Comparison of ENCODE assay signal across 27 cellular contexts in the genomic region with DNA sequence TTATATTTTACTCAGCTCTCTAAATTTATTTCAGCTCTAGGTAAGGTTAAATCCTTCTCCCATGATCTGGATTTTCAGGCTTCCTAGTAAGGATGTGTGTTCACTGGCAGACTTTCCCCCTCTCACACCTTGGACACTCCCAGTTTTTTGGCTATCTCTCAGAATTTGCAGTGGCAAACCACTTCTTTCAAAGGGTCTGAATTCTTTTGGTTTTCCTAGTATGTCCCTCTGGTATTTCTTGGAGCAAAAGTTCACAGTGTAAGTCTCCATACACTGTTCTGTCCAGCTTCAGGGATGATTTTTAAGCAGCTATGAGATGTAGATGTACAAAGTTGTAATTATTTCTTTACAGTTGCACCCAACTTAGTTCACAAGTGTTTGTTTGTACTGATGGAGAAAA.
"Had no signal": no experiment of that assay in that cellular context is flagged by ENCODE, and none has a peak within 500 bp of the region (broad histone marks: within the 10 kb centered on the region; RNA-seq: fewer than 3 reads in every experiment).

No MANE protein-coding gene starts in this region.

- H3K4me1 Mint-ChIP-seq: activated CD4-positive, alpha-beta T cell treated with anti-CD3 and anti-CD28 coated beads, Interleukin-2, amount 10 ng/mL, durations not matched to agents 24 days and 14 days; activated naive CD8-positive, alpha-beta T cell treated with anti-CD3 and anti-CD28 coated beads for 36 hours; naive thymus-derived CD4-positive, alpha-beta T cell; neural crest cell; T-helper 17 cell had no signal

- H3K4me3 ChIP-seq: ascending aorta, colonic mucosa, esophagus squamous epithelium, gastrocnemius medialis, left ventricle myocardium inferior, lung, testis, transverse colon, vagina had no signal

- H3K4me3 Mint-ChIP-seq: activated CD4-positive, alpha-beta memory T cell treated with anti-CD3 and anti-CD28 coated beads for 36 hours; activated CD4-positive, alpha-beta T cell treated with anti-CD3 and anti-CD28 coated beads, Interleukin-2, amount 10 ng/mL, durations not matched to agents 24 days and 14 days; activated naive CD4-positive, alpha-beta T cell treated with anti-CD3 and anti-CD28 coated beads for 36 hours; activated naive CD8-positive, alpha-beta T cell treated with anti-CD3 and anti-CD28 coated beads for 36 hours; activated T-helper 1 cell treated with anti-CD3 and anti-CD28 coated beads, Interleukin-12 subunit alpha, Interleukin-12 subunit beta, Interleukin-2, Interleukin-4 antibody, amounts not matched to agents 30 ng/mL and 10 ng/mL and 1 ng/mL, durations not matched to agents 14 hours and 24 hours and 36 hours; naive thymus-derived CD4-positive, alpha-beta T cell; neural crest cell; T-helper 17 cell had no signal

- H3K27ac Mint-ChIP-seq: activated CD4-positive, alpha-beta memory T cell treated with anti-CD3 and anti-CD28 coated beads for 36 hours; activated CD4-positive, alpha-beta T cell treated with anti-CD3 and anti-CD28 coated beads, Interleukin-2, amount 10 ng/mL, durations not matched to agents 24 days and 14 days; activated naive CD4-positive, alpha-beta T cell treated with anti-CD3 and anti-CD28 coated beads for 36 hours; activated naive CD8-positive, alpha-beta T cell treated with anti-CD3 and anti-CD28 coated beads for 36 hours; activated T-helper 1 cell treated with anti-CD3 and anti-CD28 coated beads, Interleukin-12 subunit alpha, Interleukin-12 subunit beta, Interleukin-2, Interleukin-4 antibody, amounts not matched to agents 30 ng/mL and 10 ng/mL and 1 ng/mL, durations not matched to agents 14 hours and 24 hours and 36 hours; naive thymus-derived CD4-positive, alpha-beta T cell; T-helper 17 cell had no signal

- H3K27ac ChIP-seq: ascending aorta, colonic mucosa, epithelial cell of prostate, esophagus squamous epithelium, gastrocnemius medialis, left ventricle myocardium inferior, testis, transverse colon, vagina had no signal

- H3K36me3 ChIP-seq: ascending aorta, colonic mucosa, esophagus squamous epithelium, gastrocnemius medialis, left ventricle myocardium inferior, transverse colon, vagina had no signal

- H3K4me1 ChIP-seq: ascending aorta, colonic mucosa, esophagus squamous epithelium, gastrocnemius medialis, left ventricle myocardium inferior, testis, transverse colon, vagina had no signal

- H3K9me3 ChIP-seq: ascending aorta, colonic mucosa, esophagus squamous epithelium, gastrocnemius medialis, testis, transverse colon, vagina had no signal

- DNase-seq: activated CD4-positive, alpha-beta memory T cell treated with anti-CD3 and anti-CD28 coated beads for 36 hours; activated CD4-positive, alpha-beta T cell treated with anti-CD3 and anti-CD28 coated beads, Interleukin-2, amount 10 ng/mL, durations not matched to agents 24 days and 14 days; activated CD4-positive, CD25-positive, alpha-beta regulatory T cell treated with anti-CD3 and anti-CD28 coated beads, Interleukin-2, amount 50 U/mL, for 72 hours; activated CD8-positive, alpha-beta memory T cell treated with anti-CD3 and anti-CD28 coated beads, Interleukin-2, amount 50 U/mL, for 4 hours; activated effector memory CD4-positive, alpha-beta T cell treated with anti-CD3 and anti-CD28 coated beads, Interleukin-2, amount 50 U/mL, for 16 hours; activated naive CD4-positive, alpha-beta T cell treated with anti-CD3 and anti-CD28 coated beads for 36 hours; activated naive CD8-positive, alpha-beta T cell treated with anti-CD3 and anti-CD28 coated beads for 36 hours; activated T-cell treated with anti-CD3 and anti-CD28 coated beads, Interleukin-2, amount 50 U/mL, for 1 hour; colonic mucosa; effector CD8-positive, alpha-beta T cell; esophagus squamous epithelium; gastrocnemius medialis; glutamatergic neuron; left ventricle myocardium inferior; naive thymus-derived CD4-positive, alpha-beta T cell; right cardiac atrium; stimulated activated CD4-positive, alpha-beta T cell treated with anti-CD3 and anti-CD28 coated beads, Interleukin-2, amount 100 ng/mL, for 48 hours; stimulated activated naive CD8-positive, alpha-beta T cell treated with anti-CD3 and anti-CD28 coated beads, Interleukin-15, Interleukin-2, amounts not matched to agents 100 U/mL and 50 U/mL, for 24 hours; T-helper 17 cell; testis; transverse colon had no signal

- H3K9me3 Mint-ChIP-seq: activated CD4-positive, alpha-beta T cell treated with anti-CD3 and anti-CD28 coated beads, Interleukin-2, amount 10 ng/mL, durations not matched to agents 24 days and 14 days; activated naive CD8-positive, alpha-beta T cell treated with anti-CD3 and anti-CD28 coated beads for 36 hours; activated T-helper 1 cell treated with anti-CD3 and anti-CD28 coated beads, Interleukin-12 subunit alpha, Interleukin-12 subunit beta, Interleukin-2, Interleukin-4 antibody, amounts not matched to agents 30 ng/mL and 10 ng/mL and 1 ng/mL, durations not matched to agents 14 hours and 24 hours and 36 hours had no signal

- H3K27me3 Mint-ChIP-seq: activated CD4-positive, alpha-beta memory T cell treated with anti-CD3 and anti-CD28 coated beads for 36 hours; activated CD4-positive, alpha-beta T cell treated with anti-CD3 and anti-CD28 coated beads, Interleukin-2, amount 10 ng/mL, durations not matched to agents 24 days and 14 days; activated naive CD8-positive, alpha-beta T cell treated with anti-CD3 and anti-CD28 coated beads for 36 hours; naive thymus-derived CD4-positive, alpha-beta T cell; T-helper 17 cell had no signal

- H3K27me3 ChIP-seq: ascending aorta, colonic mucosa, esophagus squamous epithelium, gastrocnemius medialis, testis, transverse colon, vagina had no signal

- H3K36me3 Mint-ChIP-seq: activated CD4-positive, alpha-beta memory T cell treated with anti-CD3 and anti-CD28 coated beads for 36 hours; activated naive CD8-positive, alpha-beta T cell treated with anti-CD3 and anti-CD28 coated beads for 36 hours; naive thymus-derived CD4-positive, alpha-beta T cell had no signal
